23 cellular contexts compared by ENCODE assay signal in the genomic region with DNA sequence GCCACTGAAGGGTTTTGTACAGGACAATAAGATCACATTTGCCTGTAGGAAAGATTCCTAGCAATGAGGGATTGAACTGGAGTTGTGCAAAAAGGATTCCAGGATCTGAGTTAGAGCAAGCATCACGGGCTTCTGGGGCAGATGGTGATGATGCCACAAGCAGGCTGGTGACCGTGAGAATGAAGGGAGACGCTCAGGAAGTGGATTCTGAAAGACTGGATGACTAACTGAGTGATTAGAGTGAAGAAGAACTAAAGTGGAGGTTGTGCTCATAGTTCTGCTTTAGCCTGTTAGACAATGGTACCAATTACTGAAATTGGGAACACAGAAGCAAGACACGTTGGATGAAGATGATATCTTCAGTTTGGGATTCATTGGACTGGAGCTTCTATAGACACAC.
DNase-seq lines count a peak whose midpoint lies in the region; ATAC-seq and TF ChIP-seq lines count a peak whose summit lies in the region.
"Had no signal": no experiment of that assay in that cellular context is flagged by ENCODE, and none has a peak within 500 bp of the region (broad histone marks: within the 10 kb centered on the region; RNA-seq: fewer than 3 reads in every experiment).

No MANE protein-coding gene starts in this region.

- no peak for ATAC-seq in stimulated activated naive CD8-positive, alpha-beta T cell treated with anti-CD3 and anti-CD28 coated beads, Interleukin-15, Interleukin-2, amounts not matched to agents 100 U/mL and 50 U/mL, for 24 hours
- ATAC-seq in stimulated activated naive CD8-positive, alpha-beta T cell treated with anti-CD3 and anti-CD28 coated beads, Interleukin-15, amount 100 ng/mL, for 72 hours = no peak
- ATAC-seq in activated naive CD8-positive, alpha-beta T cell treated with anti-CD3 and anti-CD28 coated beads, Interleukin-2, amount 50 U/mL, for 24 hours = peak; percentile 34
- ATAC-seq: left colon, PC-3 had no signal

- no peak overlapping the region for H3K4me3 ChIP-seq in WERI-Rb-1 (ENCODE audit: low read depth, low read length)
- H3K4me3 ChIP-seq: adrenal gland, BLaER1, stomach, transverse colon had no signal

- DNase-seq in activated CD4-positive, alpha-beta T cell treated with anti-CD3 and anti-CD28 coated beads for 48 hours = peak; percentile 31
- no peak for DNase-seq in activated CD4-positive, alpha-beta T cell treated with anti-CD3 and anti-CD28 coated beads for 4 hours
- peak; percentile 25 for DNase-seq in stimulated activated naive CD8-positive, alpha-beta T cell treated with anti-CD3 and anti-CD28 coated beads, Interleukin-15, Interleukin-2, amounts not matched to agents 100 U/mL and 50 U/mL, for 24 hours
- DNase-seq in stimulated activated naive CD8-positive, alpha-beta T cell treated with anti-CD3 and anti-CD28 coated beads, Interleukin-15, amount 100 ng/mL, for 72 hours = no peak
- DNase-seq in activated naive CD8-positive, alpha-beta T cell treated with anti-CD3 and anti-CD28 coated beads, Interleukin-2, amount 50 U/mL, for 24 hours = no peak
- DNase-seq in HK-2 (ENCODE audit: unreplicated experiment) (no peak), WERI-Rb-1 (no peak), DMS79 treated with DMSO at 0.1 percent for 48 hours (lab: John Stamatoyannopoulos, UW) (no peak)
- DNase-seq: activated CD4-positive, alpha-beta T cell treated with anti-CD3 and anti-CD28 coated beads, Interleukin-2, amount 50 U/mL, for 4 hours; adrenal gland; Caco-2; cortex of kidney; DND-41; left colon; mesenchymal stem cell; NCI-H1417; NCI-H446 treated with DMSO at 0.1 percent for 48 hours; nucleus accumbens; PC-3; SIG-M5; stomach; transverse colon had no signal

- H3K4me1 Mint-ChIP-seq in stimulated activated naive CD8-positive, alpha-beta T cell treated with anti-CD3 and anti-CD28 coated beads, Interleukin-15, amount 100 ng/mL, for 72 hours = peaks cover 68% of the 10 kb centered on the region
- peaks cover 76% of the 10 kb centered on the region for H3K4me1 Mint-ChIP-seq in activated naive CD8-positive, alpha-beta T cell treated with anti-CD3 and anti-CD28 coated beads, Interleukin-2, amount 50 U/mL, for 24 hours

- no peaks in the 10 kb centered on the region for H3K36me3 ChIP-seq in WERI-Rb-1
- H3K36me3 ChIP-seq: adrenal gland, BLaER1, stomach, transverse colon had no signal

- H3K4me3 Mint-ChIP-seq in stimulated activated naive CD8-positive, alpha-beta T cell treated with anti-CD3 and anti-CD28 coated beads, Interleukin-15, amount 100 ng/mL, for 72 hours = no peak overlapping the region
- H3K4me3 Mint-ChIP-seq in activated naive CD8-positive, alpha-beta T cell treated with anti-CD3 and anti-CD28 coated beads, Interleukin-2, amount 50 U/mL, for 24 hours = no peak overlapping the region

- H3K27ac ChIP-seq in WERI-Rb-1 = no peak overlapping the region
- H3K27ac ChIP-seq: adrenal gland, BLaER1, stomach, transverse colon had no signal

- H3K27me3 Mint-ChIP-seq in stimulated activated naive CD8-positive, alpha-beta T cell treated with anti-CD3 and anti-CD28 coated beads, Interleukin-15, amount 100 ng/mL, for 72 hours = no peaks in the 10 kb centered on the region
- H3K27me3 Mint-ChIP-seq in activated naive CD8-positive, alpha-beta T cell treated with anti-CD3 and anti-CD28 coated beads, Interleukin-2, amount 50 U/mL, for 24 hours = no peaks in the 10 kb centered on the region

- no peaks in the 10 kb centered on the region for H3K9me3 Mint-ChIP-seq in stimulated activated naive CD8-positive, alpha-beta T cell treated with anti-CD3 and anti-CD28 coated beads, Interleukin-15, amount 100 ng/mL, for 72 hours
- no peaks in the 10 kb centered on the region for H3K9me3 Mint-ChIP-seq in activated naive CD8-positive, alpha-beta T cell treated with anti-CD3 and anti-CD28 coated beads, Interleukin-2, amount 50 U/mL, for 24 hours

- peaks cover 11% of the 10 kb centered on the region for H3K36me3 Mint-ChIP-seq in activated naive CD8-positive, alpha-beta T cell treated with anti-CD3 and anti-CD28 coated beads, Interleukin-2, amount 50 U/mL, for 24 hours (ENCODE audit: low read depth)

- H3K27ac Mint-ChIP-seq in stimulated activated naive CD8-positive, alpha-beta T cell treated with anti-CD3 and anti-CD28 coated beads, Interleukin-15, amount 100 ng/mL, for 72 hours = no peak overlapping the region
- peak overlapping the region; percentile 60 for H3K27ac Mint-ChIP-seq in activated naive CD8-positive, alpha-beta T cell treated with anti-CD3 and anti-CD28 coated beads, Interleukin-2, amount 50 U/mL, for 24 hours

- H3K9me3 ChIP-seq in WERI-Rb-1 (ENCODE audit: severe bottlenecking) = no peaks in the 10 kb centered on the region
- H3K9me3 ChIP-seq: adrenal gland, BLaER1, Caco-2, stomach, transverse colon had no signal

- no peaks in the 10 kb centered on the region for H3K27me3 ChIP-seq in WERI-Rb-1 (ENCODE audit: insufficient read depth, low read depth, severe bottlenecking)
- H3K27me3 ChIP-seq: adrenal gland, BLaER1, stomach, transverse colon had no signal

- TF ChIP-seq CTCF in WERI-Rb-1 (IDR thresholded peaks at IDR 0.05; ENCODE audit: low read depth, low read length) = no peak

Comparison
In these comparisons a context has a peak if more than half of its experiments do, and no peak if none do; other contexts are left out.
1. DNase-seq: peak in activated CD4-positive, alpha-beta T cell treated with anti-CD3 and anti-CD28 coated beads for 48 hours (single experiment) and stimulated activated naive CD8-positive, alpha-beta T cell treated with anti-CD3 and anti-CD28 coated beads, Interleukin-15, Interleukin-2, amounts not matched to agents 100 U/mL and 50 U/mL, for 24 hours (single experiment); none in activated CD4-positive, alpha-beta T cell treated with anti-CD3 and anti-CD28 coated beads for 4 hours (0 of 2), stimulated activated naive CD8-positive, alpha-beta T cell treated with anti-CD3 and anti-CD28 coated beads, Interleukin-15, amount 100 ng/mL, for 72 hours (0 of 2), activated naive CD8-positive, alpha-beta T cell treated with anti-CD3 and anti-CD28 coated beads, Interleukin-2, amount 50 U/mL, for 24 hours (single experiment), HK-2 (single experiment), WERI-Rb-1 (single experiment) and DMS79 treated with DMSO at 0.1 percent for 48 hours (single experiment).